Comparison of ENCODE assay signal across 22 cellular contexts in genomic region chr6:142934190-142934589, GRCh38. TPM values are rescaled to one million over a fixed set of nuclear protein-coding genes. Genes with fewer than 3 reads are reported as not detected.
A peak's percentile ranks its signal among the peaks of the same experiment; 100 is the strongest.
DNase-seq lines count a peak whose midpoint lies in the region; ATAC-seq and TF ChIP-seq lines count a peak whose summit lies in the region.
"Had no signal": no experiment of that assay in that cellular context is flagged by ENCODE, and none has a peak within 500 bp of the region (broad histone marks: within the 10 kb centered on the region; RNA-seq: fewer than 3 reads in every experiment).

No MANE protein-coding gene starts in this region.

- no peaks in the 10 kb centered on the region for H3K27me3 Mint-ChIP-seq in activated naive CD4-positive, alpha-beta T cell treated with anti-CD3 and anti-CD28 coated beads for 36 hours (ENCODE audit: low read depth)
- H3K27me3 Mint-ChIP-seq in T-cell = no peaks in the 10 kb centered on the region
- no peaks in the 10 kb centered on the region for H3K27me3 Mint-ChIP-seq in effector memory CD8-positive, alpha-beta T cell

- peaks cover 86% of the 10 kb centered on the region for H3K4me1 Mint-ChIP-seq in activated naive CD4-positive, alpha-beta T cell treated with anti-CD3 and anti-CD28 coated beads for 36 hours (ENCODE audit: low read depth)
- H3K4me1 Mint-ChIP-seq in T-cell = peaks cover 93 to 96% (median 94%) of the 10 kb centered on the region in 3 donors
- peaks cover 44 to 79% of the 10 kb centered on the region in 2 donors for H3K4me1 Mint-ChIP-seq in effector memory CD8-positive, alpha-beta T cell (ENCODE audit: low read depth in 2 of 2)

- POLR2A ChIA-PET in T-cell (lab: Charles Lee) = interaction anchor here (0.7 to 1.6 kb wide), 4 partner anchors 9 to 52 kb away, joined by 3 to 6 read pairs (median 5); no protein-coding TSS in a partner anchor

- peaks cover 19 to 100% (median 76%) of the 10 kb centered on the region in 6 donors for H3K4me1 ChIP-seq in spleen
- H3K4me1 ChIP-seq in upper lobe of right lung = peaks cover 5% of the 10 kb centered on the region
- H3K4me1 ChIP-seq: Caco-2 had no signal

- H3K9me3 Mint-ChIP-seq in activated naive CD4-positive, alpha-beta T cell treated with anti-CD3 and anti-CD28 coated beads for 36 hours = peaks cover 1% of the 10 kb centered on the region
- H3K9me3 Mint-ChIP-seq in T-cell = no peaks in the 10 kb centered on the region
- H3K9me3 Mint-ChIP-seq in effector memory CD8-positive, alpha-beta T cell = no peaks in the 10 kb centered on the region

- no peak for TF ChIP-seq POLR2A in spleen (IDR thresholded peaks at IDR 0.05)

- intact Hi-C loops in activated naive CD4-positive, alpha-beta T cell treated with anti-CD3 and anti-CD28 coated beads for 36 hours (cut with micrococcal nuclease) = no loop called here
- intact Hi-C loops in spleen (cut with DNase I; ENCODE audit: low total_unique reads) = no loop called here
- intact Hi-C loops in left cardiac atrium (cut with DNase I) = no loop called here
- intact Hi-C loops in upper lobe of right lung (cut with DNase I) = no loop called here

- ATAC-seq in T-cell (replicated peaks in 1 of 4) = no peak
- ATAC-seq in effector memory CD8-positive, alpha-beta T cell (replicated peaks) = no peak
- no peak for ATAC-seq in left cardiac atrium
- no peak for ATAC-seq in upper lobe of right lung
- ATAC-seq: HCT116 had no signal

- H3K4me3 ChIP-seq in spleen = no peak overlapping the region
- no peak overlapping the region for H3K4me3 ChIP-seq in upper lobe of right lung
- H3K4me3 ChIP-seq: esophagus squamous epithelium had no signal

- H3K36me3 Mint-ChIP-seq in activated naive CD4-positive, alpha-beta T cell treated with anti-CD3 and anti-CD28 coated beads for 36 hours (ENCODE audit: low read depth) = peaks cover 19% of the 10 kb centered on the region
- H3K36me3 Mint-ChIP-seq in T-cell = peaks cover 4% of the 10 kb centered on the region
- peaks cover 16% of the 10 kb centered on the region for H3K36me3 Mint-ChIP-seq in effector memory CD8-positive, alpha-beta T cell (ENCODE audit: insufficient read depth)

- TF ChIP-seq CTCF in spleen (IDR thresholded peaks at IDR 0.05 in 8 of 11, conservative IDR thresholded peaks at IDR 0.05 in 3 of 11) (no peak), upper lobe of right lung (IDR thresholded peaks at IDR 0.05) (no peak)

- DNase-seq in activated naive CD4-positive, alpha-beta T cell treated with anti-CD3 and anti-CD28 coated beads for 36 hours = no peak
- DNase-seq in activated naive CD4-positive, alpha-beta T cell treated with Interleukin-2 at 50 U/mL for 16 hours = no peak
- DNase-seq in T-cell (no peak), spleen (no peak), UCSD-AML1 (lab: John Stamatoyannopoulos, UW; ENCODE audit: unreplicated experiment) (no peak), left cardiac atrium (no peak), upper lobe of right lung (no peak)
- no peak for DNase-seq in effector memory CD8-positive, alpha-beta T cell
- DNase-seq: activated CD4-positive, CD25-positive, alpha-beta regulatory T cell; anterior cingulate cortex; Caco-2; effector CD4-positive, alpha-beta T cell; esophagus squamous epithelium; head of caudate nucleus; IMR-90; MV-4-11; NCI-H2081 treated with DMSO at 0.1 percent for 48 hours; NCI-H524; Right ventricle myocardium superior; substantia nigra had no signal

- H3K27me3 ChIP-seq in spleen (replicated peaks in 1 of 7) = no peaks in the 10 kb centered on the region
- H3K27me3 ChIP-seq in upper lobe of right lung = no peaks in the 10 kb centered on the region
- H3K27me3 ChIP-seq: esophagus squamous epithelium had no signal

- H3K27ac Mint-ChIP-seq in activated naive CD4-positive, alpha-beta T cell treated with anti-CD3 and anti-CD28 coated beads for 36 hours = peak overlapping the region; percentile 65
- H3K27ac Mint-ChIP-seq in T-cell = peak overlapping the region; percentile 89 to 94
- peak overlapping the region; percentile 89 to 95 for H3K27ac Mint-ChIP-seq in effector memory CD8-positive, alpha-beta T cell

- H3K4me3 Mint-ChIP-seq in activated naive CD4-positive, alpha-beta T cell treated with anti-CD3 and anti-CD28 coated beads for 36 hours = peak overlapping the region; percentile 13
- H3K4me3 Mint-ChIP-seq in T-cell = peak overlapping the region; percentile 17 to 56 (median 37)
- peak overlapping the region; percentile 74 to 78 for H3K4me3 Mint-ChIP-seq in effector memory CD8-positive, alpha-beta T cell

- CTCF ChIA-PET in activated naive CD4-positive, alpha-beta T cell treated with anti-CD3 and anti-CD28 coated beads for 36 hours (lab: Charles Lee) = interaction anchor here (0.9 kb wide), 1 partner anchor 9 kb away, joined by 5 read pairs; no protein-coding TSS in a partner anchor
- CTCF ChIA-PET in T-cell (lab: Charles Lee) = interaction anchor here in 1 of 2 donors (1.0 kb wide), 1 partner anchor 49 kb away, joined by 11 read pairs; no protein-coding TSS in a partner anchor

- no peaks in the 10 kb centered on the region for H3K36me3 ChIP-seq in spleen
- no peaks in the 10 kb centered on the region for H3K36me3 ChIP-seq in upper lobe of right lung
- H3K36me3 ChIP-seq: esophagus squamous epithelium had no signal

- H3K9me3 ChIP-seq in spleen (no peaks in the 10 kb centered on the region), upper lobe of right lung (no peaks in the 10 kb centered on the region)
- H3K9me3 ChIP-seq: Caco-2, esophagus squamous epithelium had no signal

- H3K27ac ChIP-seq in spleen = peak overlapping the region in 5 of 8 donors; percentile 22 to 74 (median 66)
- H3K27ac ChIP-seq in upper lobe of right lung = no peak overlapping the region
- H3K27ac ChIP-seq: esophagus squamous epithelium, parathyroid adenoma had no signal

RNA-seq across cellular contexts. Expression of gene HIVEP2, which starts 10.8 kb away (rescaled TPM):
- 10 to 100 TPM; 22.0 to 24.1 TPM for total RNA-seq in activated naive CD4-positive, alpha-beta T cell treated with anti-CD3 and anti-CD28 coated beads for 36 hours
- total RNA-seq in T-cell = 10 to 100 TPM; 71.4 to 81.4 (median 75.2) TPM
- 10 to 100 TPM; 26.8 to 41.3 (median 32.7) TPM for total RNA-seq in spleen
- 1 to 10 TPM; 2.5 to 3.2 (median 3.0) TPM for polyA plus RNA-seq in spleen
- total RNA-seq in left cardiac atrium = 10 to 100 TPM; 13.3 to 25.4 TPM
- 18.6 TPM for total RNA-seq in upper lobe of right lung

Comparison
In these comparisons a context has a peak if more than half of its experiments do, and no peak if none do; other contexts are left out.
1. H3K4me3 Mint-ChIP-seq: peak in every context shown above with its lines; median percentile 76 in effector memory CD8-positive, alpha-beta T cell; 37 in T-cell; 13 in activated naive CD4-positive, alpha-beta T cell treated with anti-CD3 and anti-CD28 coated beads for 36 hours.